Comparison of ENCODE assay signal across 9 cellular contexts in the genomic region with DNA sequence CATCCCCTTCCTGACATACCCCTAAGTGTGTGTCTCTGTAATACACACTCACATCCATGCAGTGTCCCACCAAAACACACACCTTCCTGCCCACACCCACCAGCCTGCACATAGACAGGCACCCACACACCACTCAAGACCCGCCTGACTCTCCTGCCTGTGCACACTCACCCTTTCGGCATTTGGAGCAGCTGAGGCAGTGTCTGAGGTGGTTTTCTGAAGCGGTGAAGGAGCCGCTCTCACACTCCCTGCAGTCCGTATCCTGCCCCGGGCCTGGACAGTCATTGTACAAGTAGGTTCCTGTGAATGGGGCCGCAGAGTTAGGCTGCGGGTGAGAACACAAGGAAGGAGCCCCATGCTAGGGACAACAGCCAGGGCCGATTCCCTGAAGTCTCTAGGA. TPM values are rescaled to one million over a fixed set of nuclear protein-coding genes. Genes with fewer than 3 reads are reported as not detected.
A peak's percentile ranks its signal among the peaks of the same experiment; 100 is the strongest.
DNase-seq lines count a peak whose midpoint lies in the region; ATAC-seq and TF ChIP-seq lines count a peak whose summit lies in the region.
"Had no signal": no experiment of that assay in that cellular context is flagged by ENCODE, and none has a peak within 500 bp of the region (broad histone marks: within the 10 kb centered on the region; RNA-seq: fewer than 3 reads in every experiment).

No MANE protein-coding gene starts in this region.

- ATAC-seq in GM19467 (IDR thresholded peaks at IDR 0.05; ENCODE audit: unreplicated experiment) = no peak
- ATAC-seq in GM18873 (IDR thresholded peaks at IDR 0.05; ENCODE audit: low FRiP score, unreplicated experiment) = no peak
- ATAC-seq in HG03108 (IDR thresholded peaks at IDR 0.05; ENCODE audit: unreplicated experiment) = no peak
- no peak for ATAC-seq in HG03039 (IDR thresholded peaks at IDR 0.05; ENCODE audit: unreplicated experiment)

- H3K4me3 Mint-ChIP-seq in HFFc6 = no peak overlapping the region; the same call in 1 of the 2 replicates

- H3K27ac Mint-ChIP-seq in HFFc6 = no peak overlapping the region

- no peaks in the 10 kb centered on the region for H3K9me3 ChIP-seq in muscle layer of colon (ENCODE audit: low read length)

- H3K27me3 ChIP-seq in muscle layer of colon (ENCODE audit: control insufficient read depth in 1 of 2, insufficient read depth in 2 of 2, low read length in 2 of 2) = no peaks in the 10 kb centered on the region

- in situ Hi-C loops in astrocyte of the spinal cord (cut with HindIII; ENCODE audit: low sequenced_read_pairs) = no loop called here

- H3K27ac ChIP-seq in 22Rv1 (peak overlapping the region; percentile 100), muscle layer of colon (ENCODE audit: low read depth, low read length) (peak overlapping the region; percentile 100)

- H3K9me3 Mint-ChIP-seq in HFFc6 = no peaks in the 10 kb centered on the region

- H3K27me3 Mint-ChIP-seq in HFFc6 (ENCODE audit: insufficient read depth) = no peaks in the 10 kb centered on the region; the same call in none of the 2 replicates

- H3K4me3 ChIP-seq in astrocyte of the spinal cord (ENCODE audit: low read depth, low read length) (no peak overlapping the region), muscle layer of colon (ENCODE audit: low read depth in 1 of 2, low read length in 2 of 2) (no peak overlapping the region)

- no peak for TF ChIP-seq CTCF in 22Rv1 (IDR thresholded peaks at IDR 0.05)
- no peak for TF ChIP-seq CTCF in HFFc6 (IDR thresholded peaks at IDR 0.05)
- TF ChIP-seq CTCF in astrocyte of the spinal cord (IDR thresholded peaks at IDR 0.05; ENCODE audit: low read depth, low read length) = no peak

- no peak overlapping the region for H3K9ac ChIP-seq in muscle layer of colon (ENCODE audit: low read length)

- H3K4me1 Mint-ChIP-seq in HFFc6 (ENCODE audit: low read depth) = peaks cover 57% of the 10 kb centered on the region

- DNase-seq in HFFc6 = peak; percentile 94
- DNase-seq in astrocyte of the spinal cord (ENCODE audit: low read depth, low spot score) = peak; percentile 84
- DNase-seq: NCI-H1417 treated with DMSO at 0.1 percent for 48 hours had no signal

- H3K4me1 ChIP-seq in muscle layer of colon (ENCODE audit: insufficient read depth, low read length) = peaks cover 56% of the 10 kb centered on the region

- peaks cover 62% of the 10 kb centered on the region for H3K36me3 ChIP-seq in muscle layer of colon (ENCODE audit: insufficient read depth, low read length)

- H3K36me3 Mint-ChIP-seq in HFFc6 (ENCODE audit: low read depth) = peaks cover 32% of the 10 kb centered on the region

RNA-seq across cellular contexts. Expression of a gene that starts 8.3 kb away (rescaled TPM):
- 100 to 1,000 TPM; 105 to 122 (median 112) TPM for total RNA-seq in HFFc6 (2021; fragmentation: NEBNext Ultra II Directional; extraction: Animal tissue kit (Norgen Biotek cat#: 25700))

RNA-seq across cellular contexts. Expression of a gene that starts 23.1 kb away (rescaled TPM):
- total RNA-seq in HFFc6 (2021; fragmentation: NEBNext Ultra II Directional; extraction: Animal tissue kit (Norgen Biotek cat#: 25700)) = not detected

RNA-seq across cellular contexts. Expression of a gene that starts 41.8 kb away (rescaled TPM):
- total RNA-seq in HFFc6 (2021; fragmentation: NEBNext Ultra II Directional; extraction: Animal tissue kit (Norgen Biotek cat#: 25700)) = under 1 TPM in 1 of 6 experiments, not detected in 5; 0.18 TPM

RNA-seq across cellular contexts. Expression of a gene that starts 50.4 kb away (rescaled TPM):
- total RNA-seq in HFFc6 (2021; fragmentation: NEBNext Ultra II Directional; extraction: Animal tissue kit (Norgen Biotek cat#: 25700)) = 100 to 1,000 TPM in 3 of 6 experiments, 10 to 100 TPM in 3; 91.5 to 124 (median 106) TPM
